ENCODE assay signal across 28 cellular contexts in the genomic region with DNA sequence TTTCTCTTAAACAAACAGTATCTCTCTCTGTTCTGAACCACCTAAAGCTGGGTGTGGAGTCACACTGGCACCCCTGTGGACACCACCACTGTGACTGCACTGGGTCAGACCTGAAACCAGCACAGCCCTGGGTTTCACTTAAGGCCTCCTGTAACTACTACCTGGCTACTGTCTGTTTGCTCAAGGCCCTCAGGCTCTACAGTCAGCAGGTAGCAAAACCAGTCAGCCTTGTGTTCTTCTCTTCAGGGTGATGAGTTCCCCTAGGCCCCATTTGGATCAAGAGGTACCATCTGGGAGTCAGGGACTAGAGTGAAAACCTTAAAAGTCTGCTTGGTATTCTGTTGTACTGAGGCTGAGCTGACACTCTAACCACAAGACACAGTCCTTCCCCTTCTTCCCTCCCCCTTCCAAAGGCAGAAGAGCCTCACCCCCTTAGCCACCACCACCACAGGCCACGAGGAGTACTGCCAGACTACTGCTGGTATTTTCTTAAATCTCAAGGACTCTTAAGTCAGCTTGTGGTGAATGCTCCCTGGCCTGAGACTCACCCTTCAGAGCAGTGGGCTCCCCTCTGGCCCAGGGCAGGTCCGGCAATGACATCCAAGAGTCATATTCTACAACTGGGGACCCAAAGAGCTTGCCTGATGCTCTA.
"Had no signal": no experiment of that assay in that cellular context is flagged by ENCODE, and none has a peak within 500 bp of the region (broad histone marks: within the 10 kb centered on the region; RNA-seq: fewer than 3 reads in every experiment).

No MANE protein-coding gene starts in this region.

- H3K4me1 Mint-ChIP-seq: activated B cell treated with CpG ODN at 0.5 μM for 24 hours; activated CD4-positive, alpha-beta T cell treated with anti-CD3 and anti-CD28 coated beads, Interleukin-2, amount 10 ng/mL, durations not matched to agents 24 days and 14 days; activated CD8-positive, alpha-beta memory T cell treated with anti-CD3 and anti-CD28 coated beads, Interleukin-2, amount 10 ng/mL, durations not matched to agents 7 days and 5 days; activated naive CD4-positive, alpha-beta T cell treated with anti-CD3 and anti-CD28 coated beads, Interleukin-2, amount 50 U/mL, for 24 hours; T-cell had no signal

- ATAC-seq: activated CD8-positive, alpha-beta memory T cell treated with anti-CD3 and anti-CD28 coated beads, Interleukin-2, amount 10 ng/mL, durations not matched to agents 7 days and 5 days; T-cell had no signal

- H3K9me3 Mint-ChIP-seq: activated B cell treated with CpG ODN at 0.5 μM for 24 hours; activated CD4-positive, alpha-beta T cell treated with anti-CD3 and anti-CD28 coated beads, Interleukin-2, amount 10 ng/mL, durations not matched to agents 24 days and 14 days; activated naive CD4-positive, alpha-beta T cell treated with anti-CD3 and anti-CD28 coated beads, Interleukin-2, amount 50 U/mL, for 24 hours; activated T-cell treated with anti-CD3 and anti-CD28 coated beads, Interleukin-2, amount 50 U/mL, for 24 hours; activated T-helper 1 cell treated with anti-CD3 and anti-CD28 coated beads, Interleukin-12 subunit alpha, Interleukin-12 subunit beta, Interleukin-2, Interleukin-4 antibody, amounts not matched to agents 30 ng/mL and 10 ng/mL and 1 ng/mL, durations not matched to agents 14 hours and 24 hours and 36 hours had no signal

- H3K36me3 Mint-ChIP-seq: activated CD8-positive, alpha-beta memory T cell treated with anti-CD3 and anti-CD28 coated beads, Interleukin-2, amount 10 ng/mL, durations not matched to agents 7 days and 5 days; activated naive CD4-positive, alpha-beta T cell treated with anti-CD3 and anti-CD28 coated beads, Interleukin-2, amount 50 U/mL, for 24 hours; T-cell had no signal

- H3K36me3 ChIP-seq: breast epithelium had no signal

- H3K4me3 Mint-ChIP-seq: activated B cell treated with CpG ODN at 0.5 μM for 24 hours; activated CD4-positive, alpha-beta T cell treated with anti-CD3 and anti-CD28 coated beads, Interleukin-2, amount 10 ng/mL, durations not matched to agents 24 days and 14 days; activated CD8-positive, alpha-beta memory T cell treated with anti-CD3 and anti-CD28 coated beads, Interleukin-2, amount 10 ng/mL, durations not matched to agents 7 days and 5 days; activated naive CD4-positive, alpha-beta T cell treated with anti-CD3 and anti-CD28 coated beads, Interleukin-2, amount 50 U/mL, for 24 hours; activated T-cell treated with anti-CD3 and anti-CD28 coated beads, Interleukin-2, amount 50 U/mL, for 24 hours; activated T-helper 1 cell treated with anti-CD3 and anti-CD28 coated beads, Interleukin-12 subunit alpha, Interleukin-12 subunit beta, Interleukin-2, Interleukin-4 antibody, amounts not matched to agents 30 ng/mL and 10 ng/mL and 1 ng/mL, durations not matched to agents 14 hours and 24 hours and 36 hours; T-cell had no signal

- H3K27ac Mint-ChIP-seq: activated B cell treated with CpG ODN at 0.5 μM for 24 hours; activated CD4-positive, alpha-beta T cell treated with anti-CD3 and anti-CD28 coated beads, Interleukin-2, amount 10 ng/mL, durations not matched to agents 24 days and 14 days; activated CD8-positive, alpha-beta memory T cell treated with anti-CD3 and anti-CD28 coated beads, Interleukin-2, amount 10 ng/mL, durations not matched to agents 7 days and 5 days; activated naive CD4-positive, alpha-beta T cell treated with anti-CD3 and anti-CD28 coated beads, Interleukin-2, amount 50 U/mL, for 24 hours; activated T-cell treated with anti-CD3 and anti-CD28 coated beads, Interleukin-2, amount 50 U/mL, for 24 hours; activated T-helper 1 cell treated with anti-CD3 and anti-CD28 coated beads, Interleukin-12 subunit alpha, Interleukin-12 subunit beta, Interleukin-2, Interleukin-4 antibody, amounts not matched to agents 30 ng/mL and 10 ng/mL and 1 ng/mL, durations not matched to agents 14 hours and 24 hours and 36 hours; T-cell had no signal

- H3K4me2 ChIP-seq: PC-9 had no signal

- H3K4me3 ChIP-seq: breast epithelium, PC-9 had no signal

- H3K27ac ChIP-seq: breast epithelium, PC-9 had no signal

- H3K27me3 Mint-ChIP-seq: activated B cell treated with CpG ODN at 0.5 μM for 24 hours; activated CD4-positive, alpha-beta T cell treated with anti-CD3 and anti-CD28 coated beads, Interleukin-2, amount 10 ng/mL, durations not matched to agents 24 days and 14 days; activated CD8-positive, alpha-beta memory T cell treated with anti-CD3 and anti-CD28 coated beads, Interleukin-2, amount 10 ng/mL, durations not matched to agents 7 days and 5 days; activated T-cell treated with anti-CD3 and anti-CD28 coated beads, Interleukin-2, amount 50 U/mL, for 24 hours; T-cell had no signal

- H3K9me3 ChIP-seq: breast epithelium had no signal

- H2AFZ ChIP-seq: PC-9 had no signal

- H3K4me1 ChIP-seq: breast epithelium had no signal

- DNase-seq: activated B cell treated with CpG ODN at 0.5 μM for 24 hours; activated CD4-positive, alpha-beta T cell treated with anti-CD3 and anti-CD28 coated beads for 1 hour; activated CD4-positive, alpha-beta T cell treated with anti-CD3 and anti-CD28 coated beads, Interleukin-2, amount 10 ng/mL, durations not matched to agents 24 days and 14 days; activated CD4-positive, alpha-beta T cell treated with anti-CD3 and anti-CD28 coated beads, Interleukin-2, amount 50 U/mL, for 48 hours; activated CD8-positive, alpha-beta memory T cell treated with anti-CD3 and anti-CD28 coated beads, Interleukin-2, amount 10 ng/mL, durations not matched to agents 7 days and 5 days; activated effector memory CD4-positive, alpha-beta T cell treated with Interleukin-2 at 50 U/mL for 16 hours; activated naive CD4-positive, alpha-beta T cell; activated T-cell treated with anti-CD3 and anti-CD28 coated beads, Interleukin-2, amount 50 U/mL, for 24 hours; aorta; caudate nucleus; KBM-7; MV-4-11; NCI-H1105; NCI-H1436; NCI-H2081; NCI-H2171; NCI-H2227 treated with DMSO at 0.1 percent for 48 hours; NCI-H446 treated with DMSO at 0.1 percent for 48 hours; NCI-H526; NCI-H774; PC-9; SHP77 treated with DMSO at 0.1 percent for 48 hours; T-cell; T-helper 2 cell; T1000 had no signal

- H3K27me3 ChIP-seq: breast epithelium had no signal
